In the genomic region with DNA sequence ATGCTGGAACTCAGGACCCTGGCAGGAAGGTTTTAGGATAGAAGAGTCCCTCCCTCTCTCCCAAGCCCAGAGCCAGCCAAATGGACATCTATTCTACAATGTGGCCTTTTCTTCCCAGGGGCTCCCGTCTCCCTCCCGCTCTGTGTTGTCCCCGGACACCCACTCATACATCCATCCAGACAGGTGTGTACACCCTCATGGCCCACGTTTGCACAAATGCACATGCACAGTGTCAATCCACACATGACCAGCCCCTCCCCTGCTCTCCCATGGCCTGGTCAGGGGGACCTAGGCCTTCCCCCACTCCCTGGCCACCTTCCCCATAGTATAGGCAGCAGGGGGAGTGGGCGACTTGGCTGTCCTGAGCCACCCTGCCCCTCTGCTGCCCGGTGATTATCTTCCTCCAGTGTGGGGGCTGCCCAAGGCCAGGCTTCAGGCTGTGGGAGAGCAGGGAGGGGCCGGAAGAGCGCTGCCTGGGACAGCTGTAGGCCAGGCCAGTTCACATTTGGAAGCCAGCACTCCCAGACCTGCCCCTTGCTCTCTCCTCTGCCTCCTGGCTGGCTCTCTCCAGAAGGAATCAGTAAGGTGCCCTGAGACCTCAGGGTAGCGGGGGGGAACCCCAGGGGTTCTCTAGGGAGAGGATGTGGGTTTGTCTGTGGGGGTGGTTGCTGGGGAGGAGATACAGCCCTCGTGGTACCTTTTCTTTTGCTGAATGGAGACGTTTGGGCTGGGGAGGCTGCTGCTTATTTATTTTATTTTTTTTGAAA, we compare ENCODE assay signal across 10 cellular contexts. TPM values are rescaled to one million over a fixed set of nuclear protein-coding genes. Genes with fewer than 3 reads are reported as not detected.
DNase-seq lines count a peak whose midpoint lies in the region; ATAC-seq and TF ChIP-seq lines count a peak whose summit lies in the region.
"Had no signal": no experiment of that assay in that cellular context is flagged by ENCODE, and none has a peak within 500 bp of the region (broad histone marks: within the 10 kb centered on the region; RNA-seq: fewer than 3 reads in every experiment).

No MANE protein-coding gene starts in this region.

- H3K4me1 Mint-ChIP-seq in CD4-positive, alpha-beta memory T cell: peaks cover 42 to 74% (median 55%) of the 10 kb centered on the region in 4 donors
- H3K4me1 Mint-ChIP-seq in effector memory CD8-positive, alpha-beta T cell (ENCODE audit: low read depth in 2 of 2): peaks cover 56 to 58% of the 10 kb centered on the region in 2 donors
- H3K4me1 Mint-ChIP-seq in type B pancreatic cell (ENCODE audit: unreplicated experiment): peaks cover 20% of the 10 kb centered on the region

- CTCF ChIA-PET in CD4-positive, alpha-beta memory T cell (lab: Charles Lee; ENCODE audit: partially characterized antibody): interaction anchor here (1.2 to 5.6 kb wide), 6 partner anchors 9 to 29 kb away, joined by 3 to 41 read pairs (median 15); a partner anchor contains a TSS
- CTCF ChIA-PET in HEK293 (lab: Yijun Ruan, JAX): interaction anchor here (0.6 kb wide), 1 partner anchor 62 kb away, joined by 4 read pairs; no protein-coding TSS in a partner anchor

- POLR2A ChIA-PET in CD4-positive, alpha-beta memory T cell (lab: Charles Lee; ENCODE audit: partially characterized antibody): interaction anchor here (1.1 to 10.7 kb wide), 5 partner anchors 8 to 21 kb away, joined by 3 to 164 read pairs (median 10); a partner anchor contains a TSS
- POLR2A ChIA-PET in HEK293 (lab: Yijun Ruan, JAX): no interaction called here

- TF ChIP-seq CTCF in HEK293 (tag by site-specific recombination; IDR thresholded peaks at IDR 0.05) (no peak), type B pancreatic cell (conservative IDR thresholded peaks at IDR 0.05) (no peak), breast epithelium (IDR thresholded peaks at IDR 0.05) (no peak)

- H3K4me3 ChIP-seq in CD4-positive, alpha-beta memory T cell (ENCODE audit: low read length in 2 of 2): peak overlapping the region in 1 of 2 donors; percentile 39
- no peak overlapping the region for H3K4me3 ChIP-seq in HEK293 (ENCODE audit: low read depth, low read length)
- no peak overlapping the region for H3K4me3 ChIP-seq in breast epithelium

- peak overlapping the region; percentile 93 for H3K27ac ChIP-seq in CD4-positive, alpha-beta memory T cell (ENCODE audit: low read depth, low read length)
- no peak overlapping the region for H3K27ac ChIP-seq in HEK293 (ENCODE audit: extremely low read depth, low read depth, low read length)
- H3K27ac ChIP-seq in breast epithelium: peak overlapping the region in 1 of 2 donors; percentile 55
- H3K27ac ChIP-seq: C4-2B had no signal

- H3K27me3 Mint-ChIP-seq in CD4-positive, alpha-beta memory T cell: no peaks in the 10 kb centered on the region
- no peaks in the 10 kb centered on the region for H3K27me3 Mint-ChIP-seq in effector memory CD8-positive, alpha-beta T cell
- no peaks in the 10 kb centered on the region for H3K27me3 Mint-ChIP-seq in type B pancreatic cell

- peaks cover 0 to 14% of the 10 kb centered on the region in 2 donors for H3K36me3 Mint-ChIP-seq in CD4-positive, alpha-beta memory T cell
- peaks cover 34% of the 10 kb centered on the region for H3K36me3 Mint-ChIP-seq in effector memory CD8-positive, alpha-beta T cell (ENCODE audit: insufficient read depth)
- H3K36me3 Mint-ChIP-seq in type B pancreatic cell: no peaks in the 10 kb centered on the region

- peak; percentile 85 to 94 (median 86) for DNase-seq in CD4-positive, alpha-beta memory T cell
- DNase-seq in T-helper 22 cell (ENCODE audit: low read depth) (peak; percentile 82), type B pancreatic cell (ENCODE audit: extremely low spot score, unreplicated experiment) (no peak), breast epithelium (ENCODE audit: low spot score in 2 of 2) (no peak)
- peak; percentile 77 to 78 (median 78) for DNase-seq in effector memory CD8-positive, alpha-beta T cell

- ATAC-seq in effector memory CD8-positive, alpha-beta T cell (replicated peaks): peak; percentile 82
- ATAC-seq in HG02884 (IDR thresholded peaks at IDR 0.05; ENCODE audit: unreplicated experiment) (no peak), GM21390 (IDR thresholded peaks at IDR 0.05; ENCODE audit: unreplicated experiment) (no peak)

- no peaks in the 10 kb centered on the region for H3K27me3 ChIP-seq in CD4-positive, alpha-beta memory T cell (ENCODE audit: insufficient read depth, low read length)
- H3K27me3 ChIP-seq in breast epithelium: no peaks in the 10 kb centered on the region

- H3K9me3 Mint-ChIP-seq in CD4-positive, alpha-beta memory T cell: no peaks in the 10 kb centered on the region
- no peaks in the 10 kb centered on the region for H3K9me3 Mint-ChIP-seq in effector memory CD8-positive, alpha-beta T cell
- H3K9me3 Mint-ChIP-seq in type B pancreatic cell: no peaks in the 10 kb centered on the region

- peaks cover 65% of the 10 kb centered on the region for H3K4me1 ChIP-seq in CD4-positive, alpha-beta memory T cell (ENCODE audit: insufficient read depth, low read length)
- H3K4me1 ChIP-seq in HEK293 (ENCODE audit: control insufficient read depth, insufficient read depth, low read length) (no peaks in the 10 kb centered on the region), breast epithelium (no peaks in the 10 kb centered on the region)

- peak overlapping the region; percentile 51 to 98 (median 78) for H3K4me3 Mint-ChIP-seq in CD4-positive, alpha-beta memory T cell
- peak overlapping the region; percentile 97 to 99 for H3K4me3 Mint-ChIP-seq in effector memory CD8-positive, alpha-beta T cell
- no peak overlapping the region for H3K4me3 Mint-ChIP-seq in type B pancreatic cell

- H3K36me3 ChIP-seq in CD4-positive, alpha-beta memory T cell (ENCODE audit: insufficient read depth, low read length): no peaks in the 10 kb centered on the region
- H3K36me3 ChIP-seq in HEK293 (ENCODE audit: control insufficient read depth in 2 of 2, insufficient read depth in 1 of 2, low read length in 2 of 2): no peaks in the 10 kb centered on the region
- H3K36me3 ChIP-seq in breast epithelium: no peaks in the 10 kb centered on the region

- no peaks in the 10 kb centered on the region for H3K9me3 ChIP-seq in CD4-positive, alpha-beta memory T cell (ENCODE audit: control insufficient read depth in 1 of 2, low read length in 2 of 2)
- no peaks in the 10 kb centered on the region for H3K9me3 ChIP-seq in HEK293 (ENCODE audit: control insufficient read depth, insufficient read depth, low read depth, low read length)
- no peaks in the 10 kb centered on the region for H3K9me3 ChIP-seq in breast epithelium

- no peak for TF ChIP-seq POLR2A in breast epithelium (IDR thresholded peaks at IDR 0.05)

- H3K27ac Mint-ChIP-seq in CD4-positive, alpha-beta memory T cell: peak overlapping the region; percentile 85 to 95 (median 92)
- peak overlapping the region; percentile 92 to 98 for H3K27ac Mint-ChIP-seq in effector memory CD8-positive, alpha-beta T cell
- H3K27ac Mint-ChIP-seq in type B pancreatic cell: peak overlapping the region; percentile 33

- intact Hi-C loops in CD4-positive, alpha-beta memory T cell (cut with micrococcal nuclease): no loop called here
- intact Hi-C loops in breast epithelium (cut with DNase I; ENCODE audit: low total_unique reads): no loop called here

TF ChIP-seq in HEK293, 187 proteins besides CTCF, POLR2A, EP300 and RAD21 (continues in another document):
- TF ChIP-seq ZNF473 (tag by site-specific recombination; IDR thresholded peaks at IDR 0.05) (no peak), GLIS1 (tag by site-specific recombination; IDR thresholded peaks at IDR 0.05) (peak; percentile 92), ZNF114 (tag by site-specific recombination; IDR thresholded peaks at IDR 0.05) (no peak), ZNF629 (tag by site-specific recombination; IDR thresholded peaks at IDR 0.05) (no peak), KLF10 (tag by site-specific recombination; IDR thresholded peaks at IDR 0.05) (no peak), ZIC2 (tag by site-specific recombination; IDR thresholded peaks at IDR 0.05) (no peak), ZNF776 (tag by site-specific recombination; IDR thresholded peaks at IDR 0.05; ENCODE audit: borderline replicate concordance) (no peak), ZFHX2 (tag by site-specific recombination; conservative IDR thresholded peaks at IDR 0.05) (peak; percentile 84)

RNA-seq across cellular contexts. Expression of a gene that starts 4.1 kb away (rescaled TPM):
- total RNA-seq in CD4-positive, alpha-beta memory T cell: 10 to 100 TPM; 67.6 to 68.4 TPM
- polyA plus RNA-seq in CD4-positive, alpha-beta memory T cell: 10 to 100 TPM; 50.5 to 84.1 TPM
- total RNA-seq in type B pancreatic cell (ENCODE audit: low replicate concordance): 0.29 TPM in 1 of 2 replicates, not detected in the other
- 1 to 10 TPM; 1.4 to 4.2 (median 2.9) TPM for total RNA-seq in breast epithelium

RNA-seq across cellular contexts. Expression of a gene that starts 19.9 kb away (rescaled TPM):
- 10 to 100 TPM; 48.1 to 55.0 TPM for total RNA-seq in CD4-positive, alpha-beta memory T cell
- polyA plus RNA-seq in CD4-positive, alpha-beta memory T cell: 10 to 100 TPM in 1 of 2 donors, 1 to 10 TPM in 1; 7.1 to 10.8 TPM
- total RNA-seq in type B pancreatic cell (ENCODE audit: low replicate concordance): 58.6 and 69.1 TPM in 2 replicates
- total RNA-seq in breast epithelium: 10 to 100 TPM; 29.9 to 41.1 (median 34.7) TPM

RNA-seq across cellular contexts. Expression of a gene that starts 29.1 kb away (rescaled TPM):
- under 1 TPM in 1 of 2 experiments, not detected in 1; 0.17 TPM for total RNA-seq in CD4-positive, alpha-beta memory T cell
- under 1 TPM; 0.16 to 0.33 TPM for polyA plus RNA-seq in CD4-positive, alpha-beta memory T cell
- total RNA-seq in type B pancreatic cell (ENCODE audit: low replicate concordance) (2.8 and 6.9 TPM in 2 replicates), breast epithelium (10 to 100 TPM in 1 of 3 donors, 1 to 10 TPM in 1, not detected in 1; 2.6 to 11.3 TPM)

RNA-seq across cellular contexts. Expression of a gene that starts 41.7 kb away (rescaled TPM):
- total RNA-seq in CD4-positive, alpha-beta memory T cell: not detected
- under 1 TPM in 1 of 2 donors, not detected in 1; 0.07 TPM for polyA plus RNA-seq in CD4-positive, alpha-beta memory T cell
- total RNA-seq in type B pancreatic cell (ENCODE audit: low replicate concordance): 0.12 and 0.24 TPM in 2 replicates
- total RNA-seq in breast epithelium: not detected
- total RNA-seq: T-helper 2 cell treated with Interferon-gamma antibody and Interleukin-4, amounts not matched to agents 100 ng/mL and 5 ng/mL, for 36 hours had no signal

Comparison
In these comparisons a context has a peak if more than half of its experiments do, and no peak if none do; other contexts are left out.
1. DNase-seq: peak in CD4-positive, alpha-beta memory T cell (5 of 5), T-helper 22 cell (single experiment) and effector memory CD8-positive, alpha-beta T cell (3 of 3); none in type B pancreatic cell (single experiment) and breast epithelium (0 of 2).
2. H3K27ac Mint-ChIP-seq: peak in every context shown above with its lines; median percentile 95 in effector memory CD8-positive, alpha-beta T cell; 92 in CD4-positive, alpha-beta memory T cell; 33 in type B pancreatic cell.
3. RNA of a gene that starts 4.1 kb away (total RNA-seq): 67.6 to 68.4 TPM in CD4-positive, alpha-beta memory T cell; 1.4 to 4.2 TPM in breast epithelium and 0.29 TPM in type B pancreatic cell; every median in the first group is over 10 times any median in the second.